Comparison of ENCODE assay signal across 8 cellular contexts in genomic region chr1:180515857-180516388, GRCh38. TPM values are rescaled to one million over a fixed set of nuclear protein-coding genes. Genes with fewer than 3 reads are reported as not detected.
DNase-seq lines count a peak whose midpoint lies in the region; ATAC-seq and TF ChIP-seq lines count a peak whose summit lies in the region.

No MANE protein-coding gene starts in this region.

- H3K27ac Mint-ChIP-seq in HFFc6, result peak overlapping the region; percentile 74
- H3K27ac Mint-ChIP-seq in activated naive CD8-positive, alpha-beta T cell treated with anti-CD3 and anti-CD28 coated beads for 36 hours, result no peak overlapping the region

- H3K4me1 ChIP-seq in prostate gland (replicated peaks), result no peaks in the 10 kb centered on the region

- no peak for ATAC-seq in HG03469 (IDR thresholded peaks at IDR 0.05; ENCODE audit: unreplicated experiment)

- H3K4me3 Mint-ChIP-seq in HFFc6, result no peak overlapping the region
- no peak overlapping the region for H3K4me3 Mint-ChIP-seq in activated naive CD8-positive, alpha-beta T cell treated with anti-CD3 and anti-CD28 coated beads for 36 hours

- H3K27me3 Mint-ChIP-seq in HFFc6 (ENCODE audit: insufficient read depth), result no peaks in the 10 kb centered on the region
- H3K27me3 Mint-ChIP-seq in activated naive CD8-positive, alpha-beta T cell treated with anti-CD3 and anti-CD28 coated beads for 36 hours, result peaks cover 4% of the 10 kb centered on the region

- no peak overlapping the region for H3K4me3 ChIP-seq in SK-N-MC
- H3K4me3 ChIP-seq in prostate gland, result no peak overlapping the region

- no peaks in the 10 kb centered on the region for H3K9me3 Mint-ChIP-seq in HFFc6
- H3K9me3 Mint-ChIP-seq in activated naive CD8-positive, alpha-beta T cell treated with anti-CD3 and anti-CD28 coated beads for 36 hours, result no peaks in the 10 kb centered on the region

- H3K9ac ChIP-seq in SK-N-MC (ENCODE audit: insufficient read length), result peak overlapping the region; percentile 41

- H3K36me3 Mint-ChIP-seq in HFFc6 (ENCODE audit: low read depth), result no peaks in the 10 kb centered on the region
- no peaks in the 10 kb centered on the region for H3K36me3 Mint-ChIP-seq in activated naive CD8-positive, alpha-beta T cell treated with anti-CD3 and anti-CD28 coated beads for 36 hours

- TF ChIP-seq POLR2A in prostate gland (IDR thresholded peaks at IDR 0.05), result no peak

- TF ChIP-seq CTCF in GM10266 (IDR thresholded peaks at IDR 0.05; ENCODE audit: control insufficient read depth, insufficient read depth, low read depth, missing control alignments) (peak; percentile 83), HFFc6 (IDR thresholded peaks at IDR 0.05) (peak; percentile 93), prostate gland (IDR thresholded peaks at IDR 0.05) (peak; percentile 43 to 83 (median 80))

- DNase-seq in GM10266 (ENCODE audit: extremely low spot score) (peak; percentile 79), HFFc6 (peak; percentile 66), NCI-H1092 treated with DMSO at 0.1 percent for 48 hours (lab: John Stamatoyannopoulos, UW) (peak; percentile 91), SK-N-MC (ENCODE audit: low read depth, low spot score) (peak; percentile 56), head of caudate nucleus (peak; percentile 31 to 91 (median 72)), prostate gland (ENCODE audit: low spot score) (peak; percentile 73)
- peak; percentile 44 for DNase-seq in activated naive CD8-positive, alpha-beta T cell treated with anti-CD3 and anti-CD28 coated beads for 36 hours

- H3K9me3 ChIP-seq in SK-N-MC (ENCODE audit: low read depth, low read length) (no peaks in the 10 kb centered on the region), prostate gland (no peaks in the 10 kb centered on the region)

- intact Hi-C loops in head of caudate nucleus (cut with DNase I) (loop anchor here (10.0 kb wide), 1 partner anchor 119 kb away; the partner anchor contains the start of gene XPR1), prostate gland (cut with DNase I) (loop anchor here (5.0 to 10.0 kb wide), 2 partner anchors 346 to 649 kb away; no protein-coding TSS in a partner anchor)

- peaks cover 32% of the 10 kb centered on the region for H3K4me1 Mint-ChIP-seq in HFFc6 (ENCODE audit: low read depth)
- no peaks in the 10 kb centered on the region for H3K4me1 Mint-ChIP-seq in activated naive CD8-positive, alpha-beta T cell treated with anti-CD3 and anti-CD28 coated beads for 36 hours

- H3K36me3 ChIP-seq in SK-N-MC (ENCODE audit: insufficient read depth, low read length) (no peaks in the 10 kb centered on the region), prostate gland (no peaks in the 10 kb centered on the region)

- 7% methylated on average over 8 of the region's 8 CpGs for WGBS in prostate gland

- H3K27ac ChIP-seq in SK-N-MC (no peak overlapping the region), prostate gland (no peak overlapping the region)

- no peaks in the 10 kb centered on the region for H3K27me3 ChIP-seq in prostate gland (replicated peaks; ENCODE audit: insufficient read depth)

RNA-seq across cellular contexts. Expression of gene ACBD6, which starts 13.5 kb away (rescaled TPM):
- 10 to 100 TPM; 21.1 to 29.5 (median 27.0) TPM for total RNA-seq in HFFc6 (2021; fragmentation: NEBNext Ultra II Directional; extraction: Animal tissue kit (Norgen Biotek cat#: 25700))
- total RNA-seq in activated naive CD8-positive, alpha-beta T cell treated with anti-CD3 and anti-CD28 coated beads for 36 hours, result 10 to 100 TPM; 45.7 to 49.0 TPM
- 10 to 100 TPM; 41.9 to 50.0 TPM for total RNA-seq in prostate gland

RNA-seq across cellular contexts. Expression of gene OVAAL, which starts 42.8 kb away (rescaled TPM):
- not detected for total RNA-seq in HFFc6 (2021; fragmentation: NEBNext Ultra II Directional; extraction: Animal tissue kit (Norgen Biotek cat#: 25700))
- total RNA-seq in activated naive CD8-positive, alpha-beta T cell treated with anti-CD3 and anti-CD28 coated beads for 36 hours, result not detected
- under 1 TPM in 1 of 2 donors, not detected in 1; 0.62 TPM for total RNA-seq in prostate gland
